1 cellular context compared by ENCODE assay signal in the genomic region with DNA sequence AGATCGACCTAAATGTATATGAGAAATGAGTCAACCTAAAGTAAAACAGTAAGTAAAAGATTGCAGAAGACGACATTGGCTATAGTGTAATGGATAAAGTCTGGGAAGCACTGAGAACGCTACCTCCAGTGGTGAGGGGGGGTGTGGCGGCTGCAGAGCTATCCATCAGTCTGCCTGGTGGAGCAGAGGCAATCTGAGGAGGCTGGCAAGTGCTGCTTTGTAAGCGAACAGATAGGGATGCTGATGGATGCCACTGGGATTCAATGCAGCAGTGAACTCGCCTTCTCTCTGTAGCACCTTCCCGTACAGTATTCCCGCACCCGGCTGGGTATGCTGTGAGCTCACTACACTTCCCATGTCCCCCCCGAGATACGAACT.
TF ChIP-seq lines count a peak whose summit lies in the region.

No MANE protein-coding gene starts in this region.

TF ChIP-seq in GM23338, 12 proteins besides CTCF, POLR2A, EP300 and RAD21 (continued from another document):
- TF ChIP-seq, protein P1, sequence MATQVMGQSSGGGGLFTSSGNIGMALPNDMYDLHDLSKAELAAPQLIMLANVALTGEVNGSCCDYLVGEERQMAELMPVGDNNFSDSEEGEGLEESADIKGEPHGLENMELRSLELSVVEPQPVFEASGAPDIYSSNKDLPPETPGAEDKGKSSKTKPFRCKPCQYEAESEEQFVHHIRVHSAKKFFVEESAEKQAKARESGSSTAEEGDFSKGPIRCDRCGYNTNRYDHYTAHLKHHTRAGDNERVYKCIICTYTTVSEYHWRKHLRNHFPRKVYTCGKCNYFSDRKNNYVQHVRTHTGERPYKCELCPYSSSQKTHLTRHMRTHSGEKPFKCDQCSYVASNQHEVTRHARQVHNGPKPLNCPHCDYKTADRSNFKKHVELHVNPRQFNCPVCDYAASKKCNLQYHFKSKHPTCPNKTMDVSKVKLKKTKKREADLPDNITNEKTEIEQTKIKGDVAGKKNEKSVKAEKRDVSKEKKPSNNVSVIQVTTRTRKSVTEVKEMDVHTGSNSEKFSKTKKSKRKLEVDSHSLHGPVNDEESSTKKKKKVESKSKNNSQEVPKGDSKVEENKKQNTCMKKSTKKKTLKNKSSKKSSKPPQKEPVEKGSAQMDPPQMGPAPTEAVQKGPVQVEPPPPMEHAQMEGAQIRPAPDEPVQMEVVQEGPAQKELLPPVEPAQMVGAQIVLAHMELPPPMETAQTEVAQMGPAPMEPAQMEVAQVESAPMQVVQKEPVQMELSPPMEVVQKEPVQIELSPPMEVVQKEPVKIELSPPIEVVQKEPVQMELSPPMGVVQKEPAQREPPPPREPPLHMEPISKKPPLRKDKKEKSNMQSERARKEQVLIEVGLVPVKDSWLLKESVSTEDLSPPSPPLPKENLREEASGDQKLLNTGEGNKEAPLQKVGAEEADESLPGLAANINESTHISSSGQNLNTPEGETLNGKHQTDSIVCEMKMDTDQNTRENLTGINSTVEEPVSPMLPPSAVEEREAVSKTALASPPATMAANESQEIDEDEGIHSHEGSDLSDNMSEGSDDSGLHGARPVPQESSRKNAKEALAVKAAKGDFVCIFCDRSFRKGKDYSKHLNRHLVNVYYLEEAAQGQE (IDR thresholded peaks at IDR 0.05; ENCODE audit: unreplicated experiment) = no peak
- TF ChIP-seq STAT1 (IDR thresholded peaks at IDR 0.05; ENCODE audit: unreplicated experiment) = no peak
